Comparison of ENCODE assay signal across 16 cellular contexts in the genomic region with DNA sequence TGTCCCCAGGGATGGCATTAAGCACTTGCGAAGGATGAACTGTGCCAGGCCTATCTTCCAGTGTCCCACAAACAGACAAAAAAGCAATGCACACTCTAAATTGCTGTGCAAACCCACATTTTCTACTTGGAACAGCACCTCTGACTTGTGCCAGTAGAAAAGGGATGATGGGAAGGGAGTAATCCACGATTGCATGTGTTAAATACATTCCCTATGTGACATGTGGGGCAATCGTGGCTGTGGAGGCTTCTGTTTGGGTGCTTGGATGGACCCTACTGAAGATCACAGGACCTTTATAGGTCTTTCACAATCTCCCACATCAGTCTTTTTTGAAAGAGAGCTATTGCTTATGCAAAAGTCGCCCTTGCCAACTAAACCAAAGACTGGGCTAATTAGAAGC.
DNase-seq lines count a peak whose midpoint lies in the region; ATAC-seq, FAIRE-seq and TF ChIP-seq lines count a peak whose summit lies in the region.
"Had no signal": no experiment of that assay in that cellular context is flagged by ENCODE, and none has a peak within 500 bp of the region (broad histone marks: within the 10 kb centered on the region; RNA-seq: fewer than 3 reads in every experiment).

No MANE protein-coding gene starts in this region.

- no peaks in the 10 kb centered on the region for H3F3A ChIP-seq in SK-N-SH (replicated peaks; ENCODE audit: insufficient read depth)

- H4K8ac ChIP-seq in H1 (ENCODE audit: extremely low read depth, insufficient read depth, low read length): no peak overlapping the region

- H3K14ac ChIP-seq in H1 (ENCODE audit: insufficient read length): no peak overlapping the region

- peaks cover 0 to 9% of the 10 kb centered on the region in 2 experiments; a peak in 3 of 4 replicates for H3K4me1 ChIP-seq in SK-N-SH (ENCODE audit: control insufficient read depth in 1 of 2, insufficient read depth in 2 of 2, low read depth in 1 of 2, low read length in 1 of 2)
- H3K4me1 ChIP-seq in H1 (replicated peaks in 1 of 4; ENCODE audit: control insufficient read depth in 3 of 4, insufficient read depth in 4 of 4, low read length in 3 of 4): no peaks in the 10 kb centered on the region
- H3K4me1 ChIP-seq in subcutaneous abdominal adipose tissue (ENCODE audit: control insufficient read depth in 5 of 5, insufficient read depth in 5 of 5, low read length in 5 of 5): peaks cover 0 to 18% (median 11%) of the 10 kb centered on the region in 5 donors
- no peaks in the 10 kb centered on the region for H3K4me1 ChIP-seq in lower lobe of right lung
- H3K4me1 ChIP-seq: BLaER1, HAP-1 had no signal

- no peak overlapping the region for H2BK120ac ChIP-seq in H1 (replicated peaks; ENCODE audit: low read depth, low read length)

- no peak overlapping the region for H4K5ac ChIP-seq in H1 (ENCODE audit: insufficient read length, low read depth, low read length)

- H2BK20ac ChIP-seq in H1 (ENCODE audit: low read length): no peak overlapping the region

- WGBS in SK-N-SH (ENCODE audit: low lambda C conversion rate): 22% methylated on average over 4 of the region's 4 CpGs
- 94% methylated on average over 4 of the region's 4 CpGs; no CpG with 5 or more reads in 1 of the 2 experiments for WGBS in H1 (ENCODE audit: extremely low coverage in 1 of 2, insufficient coverage in 1 of 2, insufficient read length in 1 of 2, insufficient replicate concordance in 2 of 2, low coverage in 1 of 2, low lambda C conversion rate in 2 of 2, missing lambda C conversion rate in 1 of 2), 2 experiments

- DNase-seq in SK-N-SH (no peak), H1 (ENCODE audit: low read depth in 1 of 2, low spot score in 2 of 2) (no peak), HTR-8/SVneo (ENCODE audit: insufficient read length, low spot score) (no peak), lower lobe of right lung (no peak)
- DNase-seq: 8988T; CD4-positive, alpha-beta memory T cell; DMS153; GDM1; HFFc6; KG1 had no signal

- CTCF ChIA-PET in SK-N-SH (lab: Yijun Ruan, JAX): interaction anchor here (0.9 to 2.0 kb wide), 11 partner anchors 15 to 725 kb away, joined by 3 to 16 read pairs (median 3); no protein-coding TSS in a partner anchor
- CTCF ChIA-PET in H1 (lab: Charles Lee; ENCODE audit: partially characterized antibody): interaction anchor here (0.5 to 2.4 kb wide), 9 partner anchors 13 to 966 kb away, joined by 3 to 18 read pairs (median 3); no protein-coding TSS in a partner anchor

- H3K4me3 ChIP-seq in SK-N-SH (ENCODE audit: low read depth in 2 of 2, low read length in 1 of 2): no peak overlapping the region
- no peak overlapping the region for H3K4me3 ChIP-seq in H1 (ENCODE audit: extremely low read depth in 1 of 4, insufficient read depth in 2 of 4, low read depth in 3 of 4, low read length in 4 of 4)
- peak overlapping the region in 1 of 5 donors; percentile 7 for H3K4me3 ChIP-seq in subcutaneous abdominal adipose tissue (ENCODE audit: low read depth in 1 of 5, low read length in 5 of 5)
- H3K4me3 ChIP-seq in lower lobe of right lung: no peak overlapping the region
- H3K4me3 ChIP-seq: BLaER1, HAP-1 had no signal

- H4K20me1 ChIP-seq in SK-N-SH (ENCODE audit: insufficient read depth): no peaks in the 10 kb centered on the region
- no peaks in the 10 kb centered on the region for H4K20me1 ChIP-seq in H1 (replicated peaks in 1 of 2; ENCODE audit: control insufficient read depth in 1 of 2, insufficient read depth in 2 of 2, low read length in 2 of 2)
- H4K20me1 ChIP-seq: BLaER1 had no signal

- ATAC-seq in SK-N-SH treated with all-trans-retinoic acid at 6 μM for 48 hours: no peak
- ATAC-seq in HG02623 (IDR thresholded peaks at IDR 0.05; ENCODE audit: unreplicated experiment): no peak
- ATAC-seq in lower lobe of right lung: no peak

- no peak for FAIRE-seq in H1 (lab: Jason Lieb, UNC)
- no peak for FAIRE-seq in HTR-8/SVneo (lab: Jason Lieb, UNC)
- FAIRE-seq: GM12892 had no signal

- H3K18ac ChIP-seq in H1 (ENCODE audit: extremely low read depth, low read length): no peak overlapping the region

- H3K4ac ChIP-seq in H1 (replicated peaks; ENCODE audit: insufficient read length, low read depth, low read length): peak overlapping the region; percentile 23

- H3K27me3 ChIP-seq in SK-N-SH (ENCODE audit: insufficient read depth) (no peaks in the 10 kb centered on the region), H1 (replicated peaks in 1 of 4; ENCODE audit: control insufficient read depth in 3 of 4, extremely low read depth in 1 of 4, insufficient read depth in 3 of 4, low read length in 3 of 4) (no peaks in the 10 kb centered on the region), subcutaneous abdominal adipose tissue (ENCODE audit: control insufficient read depth in 5 of 5, insufficient read depth in 4 of 5, low read length in 5 of 5) (no peaks in the 10 kb centered on the region), lower lobe of right lung (ENCODE audit: low read depth) (no peaks in the 10 kb centered on the region)
- H3K27me3 ChIP-seq: BLaER1 had no signal

- no peaks in the 10 kb centered on the region for H3K23me2 ChIP-seq in H1 (ENCODE audit: low read depth, low read length)

- H3K9ac ChIP-seq in SK-N-SH (no peak overlapping the region), H1 (replicated peaks in 1 of 4; ENCODE audit: extremely low read depth in 1 of 4, low read depth in 3 of 4, low read length in 3 of 4) (no peak overlapping the region), subcutaneous abdominal adipose tissue (ENCODE audit: low read length in 5 of 5) (no peak overlapping the region)
- H3K9ac ChIP-seq: BLaER1 had no signal

- TF ChIP-seq CTCF in SK-N-SH (IDR thresholded peaks at IDR 0.05) (no peak), H1 (IDR thresholded peaks at IDR 0.05; ENCODE audit: control extremely low read depth in 1 of 3, insufficient read depth in 1 of 3, low read depth in 1 of 3, low read length in 3 of 3) (no peak), lower lobe of right lung (IDR thresholded peaks at IDR 0.05) (no peak)

- H3K79me1 ChIP-seq in H1 (ENCODE audit: low read depth, low read length): no peaks in the 10 kb centered on the region

- H2AK5ac ChIP-seq in H1 (ENCODE audit: low read depth, low read length): no peak overlapping the region

- no peak overlapping the region for H3K23ac ChIP-seq in H1 (ENCODE audit: insufficient read length)

- H3K79me2 ChIP-seq in SK-N-SH (ENCODE audit: insufficient read depth) (no peaks in the 10 kb centered on the region), H1 (ENCODE audit: control insufficient read depth in 1 of 2, insufficient read depth in 2 of 2, low read length in 2 of 2) (no peaks in the 10 kb centered on the region)

- TF ChIP-seq POLR2A in H1 (IDR thresholded peaks at IDR 0.05; ENCODE audit: control extremely low read depth in 1 of 2, low read depth in 2 of 2, low read length in 2 of 2): no peak

- H2BK12ac ChIP-seq in H1 (ENCODE audit: low read depth, low read length): no peak overlapping the region

- no peak overlapping the region for H2BK15ac ChIP-seq in H1 (ENCODE audit: low read length)

- H3K4me2 ChIP-seq in SK-N-SH: no peak overlapping the region
- no peak overlapping the region for H3K4me2 ChIP-seq in H1 (ENCODE audit: insufficient read depth in 1 of 2, low read depth in 2 of 2, low read length in 2 of 2)
- H3K4me2 ChIP-seq: BLaER1 had no signal

- H3K9me2 ChIP-seq in SK-N-SH: no peaks in the 10 kb centered on the region

- intact Hi-C loops in lower lobe of right lung (cut with DNase I): no loop called here

- H3K36me3 ChIP-seq in SK-N-SH (replicated peaks in 1 of 2; ENCODE audit: control insufficient read depth in 1 of 2, insufficient read depth in 2 of 2, low read length in 1 of 2) (no peaks in the 10 kb centered on the region), H1 (ENCODE audit: control insufficient read depth in 2 of 4, insufficient read depth in 4 of 4, low read length in 3 of 4) (no peaks in the 10 kb centered on the region), subcutaneous abdominal adipose tissue (ENCODE audit: control insufficient read depth in 5 of 5, insufficient read depth in 5 of 5, low read length in 5 of 5) (no peaks in the 10 kb centered on the region), lower lobe of right lung (no peaks in the 10 kb centered on the region)
- H3K36me3 ChIP-seq: BLaER1, HAP-1 had no signal

- H4K91ac ChIP-seq in H1 (replicated peaks; ENCODE audit: insufficient read length, low read length): no peak overlapping the region

- H3K27ac ChIP-seq in SK-N-SH (ENCODE audit: low read depth in 2 of 2, low read length in 1 of 2): peak overlapping the region in 1 of 2 experiments; percentile 72; a peak in 2 of 4 replicates
- H3K27ac ChIP-seq in H1 (ENCODE audit: low read depth, low read length): no peak overlapping the region
- peak overlapping the region; percentile 39 for H3K27ac ChIP-seq in subcutaneous abdominal adipose tissue (ENCODE audit: low read depth, low read length)
- no peak overlapping the region for H3K27ac ChIP-seq in lower lobe of right lung
- H3K27ac ChIP-seq: BLaER1 had no signal

- H2AFZ ChIP-seq in SK-N-SH (ENCODE audit: low read depth) (no peak overlapping the region), H1 (ENCODE audit: low read length) (no peak overlapping the region)

- no peak overlapping the region for H3K56ac ChIP-seq in H1 (replicated peaks; ENCODE audit: insufficient read length, low read depth, low read length)

- no peaks in the 10 kb centered on the region for H3K9me3 ChIP-seq in SK-N-SH
- H3K9me3 ChIP-seq in H1 (ENCODE audit: insufficient read depth in 2 of 2, low read depth in 1 of 2, low read length in 1 of 2): no peaks in the 10 kb centered on the region
- H3K9me3 ChIP-seq in subcutaneous abdominal adipose tissue (ENCODE audit: control insufficient read depth in 5 of 5, low read length in 5 of 5): no peaks in the 10 kb centered on the region
- H3K9me3 ChIP-seq in lower lobe of right lung: no peaks in the 10 kb centered on the region
- H3K9me3 ChIP-seq: BLaER1, HAP-1 had no signal

- TF ChIP-seq EP300 in SK-N-SH (IDR thresholded peaks at IDR 0.05; ENCODE audit: borderline replicate concordance in 1 of 2, low read depth in 1 of 2, low read length in 1 of 2) (no peak), H1 (IDR thresholded peaks at IDR 0.05; ENCODE audit: borderline replicate concordance in 1 of 2, low read depth in 2 of 2, low read length in 2 of 2) (no peak)

- TF ChIP-seq RAD21 in SK-N-SH (IDR thresholded peaks at IDR 0.05; ENCODE audit: low read length) (no peak), H1 (IDR thresholded peaks at IDR 0.05 in 1 of 2, conservative IDR thresholded peaks at IDR 0.05 in 1 of 2; ENCODE audit: low read depth in 2 of 2, low read length in 2 of 2) (no peak)

- H2BK5ac ChIP-seq in H1 (ENCODE audit: low read depth, low read length): no peak overlapping the region

- POLR2A ChIA-PET in SK-N-SH (lab: Yijun Ruan, JAX) (no interaction called here), H1 (lab: Charles Lee; ENCODE audit: partially characterized antibody) (no interaction called here)

TF ChIP-seq in SK-N-SH, 30 proteins besides CTCF, POLR2A, EP300 and RAD21 (continues in another document):
- TF ChIP-seq NFIC (IDR thresholded peaks at IDR 0.05; ENCODE audit: borderline replicate concordance): no peak

TF ChIP-seq in H1, 55 proteins besides CTCF, POLR2A, EP300 and RAD21 (continues in another document):
- TF ChIP-seq PHF8 (conservative IDR thresholded peaks at IDR 0.05; ENCODE audit: low read depth, low read length) (no peak), CBX5 (IDR thresholded peaks at IDR 0.05; ENCODE audit: low read depth, low read length) (no peak), CREB1 (IDR thresholded peaks at IDR 0.05) (no peak), FOSL1 (IDR thresholded peaks at IDR 0.05; ENCODE audit: insufficient read depth, low read depth, low read length) (no peak)
